ENCODE assay signal across 35 cellular contexts in genomic region chr6:86765211-86765610, GRCh38.
"Had no signal": no experiment of that assay in that cellular context is flagged by ENCODE, and none has a peak within 500 bp of the region (broad histone marks: within the 10 kb centered on the region; RNA-seq: fewer than 3 reads in every experiment).

No MANE protein-coding gene starts in this region.

- H3K4me2 ChIP-seq: KMS-11 had no signal

- H3K36me3 ChIP-seq: MG63 had no signal

- H3K27me3 ChIP-seq: MG63 had no signal

- H3K9ac ChIP-seq: KMS-11 had no signal

- H3K9me3 ChIP-seq: MG63 had no signal

- DNase-seq: Karpas-422, Kasumi-1, KG1, MG63, MM.1S, MV-4-11, NCI-H1048, NCI-H1092, NCI-H1092 treated with DMSO at 0.1 percent for 48 hours, NCI-H1105, NCI-H1105 treated with DMSO at 0.1 percent for 48 hours, NCI-H1417, NCI-H1417 treated with DMSO at 0.1 percent for 48 hours, NCI-H1436, NCI-H1436 treated with DMSO at 0.1 percent for 48 hours, NCI-H146, NCI-H1694, NCI-H1694 treated with DMSO at 0.1 percent for 48 hours, NCI-H187, NCI-H187 treated with DMSO at 0.1 percent for 48 hours, NCI-H1930, NCI-H2029, NCI-H2029 treated with DMSO at 0.1 percent for 48 hours, NCI-H2081, NCI-H2081 treated with DMSO at 0.1 percent for 48 hours, NCI-H2107, NCI-H2171, NCI-H2171 treated with DMSO at 0.1 percent for 48 hours, NCI-H2227 treated with DMSO at 0.1 percent for 48 hours, NCI-H226, NCI-H345, NCI-H446, NCI-H446 treated with DMSO at 0.1 percent for 48 hours, NCI-H510A had no signal

- H3K27ac ChIP-seq: KMS-11 had no signal

- H3K4me3 ChIP-seq: MG63 had no signal
